In the genomic region with DNA sequence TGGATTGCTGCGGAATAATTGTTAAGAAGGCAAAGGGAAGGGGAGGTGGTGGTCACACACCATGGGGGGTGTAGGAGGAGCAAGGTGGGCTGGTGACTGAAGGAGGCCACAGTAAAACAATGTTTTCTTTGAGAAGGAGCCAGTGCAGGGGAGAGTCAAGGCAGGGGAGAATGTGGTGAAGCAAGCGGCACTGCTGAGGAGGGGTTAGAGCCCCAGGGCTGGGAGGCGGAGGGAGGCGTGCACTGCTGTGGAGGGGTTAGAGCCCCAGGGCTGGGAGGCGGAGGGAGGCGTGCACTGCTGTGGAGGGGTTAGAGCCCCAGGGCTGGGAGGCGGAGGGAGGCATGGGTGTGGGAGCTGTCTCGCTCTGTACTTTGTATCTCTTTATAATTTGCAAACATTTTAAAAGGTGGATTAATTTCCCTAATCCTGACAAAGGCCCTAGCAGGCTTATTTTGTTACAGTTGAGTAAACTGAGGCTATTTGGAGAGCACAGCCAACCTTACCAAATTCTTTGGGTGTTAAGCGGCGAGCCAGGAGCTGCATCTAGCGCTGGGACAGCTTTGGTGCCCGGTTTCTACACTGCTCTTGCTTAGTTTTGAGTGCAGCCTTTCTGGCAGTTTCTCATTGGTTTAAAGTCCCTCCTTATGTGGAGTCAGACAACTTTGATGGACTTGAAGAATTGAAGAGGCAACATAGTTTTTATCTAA, we compare ENCODE assay signal across 1 cellular context.
TF ChIP-seq lines count a peak whose summit lies in the region.

No MANE protein-coding gene starts in this region.

TF ChIP-seq in SK-N-SH treated with all-trans-retinoic acid at 6 μM for 48 hours, 23 proteins besides CTCF, POLR2A, EP300 and RAD21 (continued from another document):
- TF ChIP-seq ZNF8 (CRISPR knock-in tag; IDR thresholded peaks at IDR 0.05) (no peak), ZC3H10 (CRISPR knock-in tag; IDR thresholded peaks at IDR 0.05) (no peak), CSDC2 (CRISPR knock-in tag; IDR thresholded peaks at IDR 0.05) (no peak), ZFP30 (CRISPR knock-in tag; IDR thresholded peaks at IDR 0.05) (no peak), SNAI2 (CRISPR knock-in tag; IDR thresholded peaks at IDR 0.05) (no peak), PPARA (CRISPR knock-in tag; IDR thresholded peaks at IDR 0.05; ENCODE audit: borderline replicate concordance) (no peak), ARNTL (CRISPR knock-in tag; IDR thresholded peaks at IDR 0.05; ENCODE audit: borderline replicate concordance, low read depth) (no peak), GLIS3 (CRISPR knock-in tag; IDR thresholded peaks at IDR 0.05) (no peak), BACH2 (CRISPR knock-in tag; IDR thresholded peaks at IDR 0.05; ENCODE audit: borderline replicate concordance) (no peak), ZFP3 (CRISPR knock-in tag; IDR thresholded peaks at IDR 0.05) (no peak), TCF4 (CRISPR knock-in tag; IDR thresholded peaks at IDR 0.05; ENCODE audit: borderline replicate concordance) (no peak), RARB (CRISPR knock-in tag; IDR thresholded peaks at IDR 0.05) (no peak)
- TF ChIP-seq, protein P1, sequence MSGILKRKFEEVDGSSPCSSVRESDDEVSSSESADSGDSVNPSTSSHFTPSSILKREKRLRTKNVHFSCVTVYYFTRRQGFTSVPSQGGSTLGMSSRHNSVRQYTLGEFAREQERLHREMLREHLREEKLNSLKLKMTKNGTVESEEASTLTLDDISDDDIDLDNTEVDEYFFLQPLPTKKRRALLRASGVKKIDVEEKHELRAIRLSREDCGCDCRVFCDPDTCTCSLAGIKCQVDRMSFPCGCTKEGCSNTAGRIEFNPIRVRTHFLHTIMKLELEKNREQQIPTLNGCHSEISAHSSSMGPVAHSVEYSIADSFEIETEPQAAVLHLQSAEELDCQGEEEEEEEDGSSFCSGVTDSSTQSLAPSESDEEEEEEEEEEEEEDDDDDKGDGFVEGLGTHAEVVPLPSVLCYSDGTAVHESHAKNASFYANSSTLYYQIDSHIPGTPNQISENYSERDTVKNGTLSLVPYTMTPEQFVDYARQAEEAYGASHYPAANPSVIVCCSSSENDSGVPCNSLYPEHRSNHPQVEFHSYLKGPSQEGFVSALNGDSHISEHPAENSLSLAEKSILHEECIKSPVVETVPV (CRISPR knock-in tag; IDR thresholded peaks at IDR 0.05) = no peak
- TF ChIP-seq, protein P2, sequence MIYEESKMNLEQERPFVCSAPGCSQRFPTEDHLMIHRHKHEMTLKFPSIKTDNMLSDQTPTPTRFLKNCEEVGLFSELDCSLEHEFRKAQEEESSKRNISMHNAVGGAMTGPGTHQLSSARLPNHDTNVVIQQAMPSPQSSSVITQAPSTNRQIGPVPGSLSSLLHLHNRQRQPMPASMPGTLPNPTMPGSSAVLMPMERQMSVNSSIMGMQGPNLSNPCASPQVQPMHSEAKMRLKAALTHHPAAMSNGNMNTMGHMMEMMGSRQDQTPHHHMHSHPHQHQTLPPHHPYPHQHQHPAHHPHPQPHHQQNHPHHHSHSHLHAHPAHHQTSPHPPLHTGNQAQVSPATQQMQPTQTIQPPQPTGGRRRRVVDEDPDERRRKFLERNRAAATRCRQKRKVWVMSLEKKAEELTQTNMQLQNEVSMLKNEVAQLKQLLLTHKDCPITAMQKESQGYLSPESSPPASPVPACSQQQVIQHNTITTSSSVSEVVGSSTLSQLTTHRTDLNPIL (CRISPR knock-in tag; IDR thresholded peaks at IDR 0.05; ENCODE audit: low read depth) = no peak
- TF ChIP-seq, protein P3, sequence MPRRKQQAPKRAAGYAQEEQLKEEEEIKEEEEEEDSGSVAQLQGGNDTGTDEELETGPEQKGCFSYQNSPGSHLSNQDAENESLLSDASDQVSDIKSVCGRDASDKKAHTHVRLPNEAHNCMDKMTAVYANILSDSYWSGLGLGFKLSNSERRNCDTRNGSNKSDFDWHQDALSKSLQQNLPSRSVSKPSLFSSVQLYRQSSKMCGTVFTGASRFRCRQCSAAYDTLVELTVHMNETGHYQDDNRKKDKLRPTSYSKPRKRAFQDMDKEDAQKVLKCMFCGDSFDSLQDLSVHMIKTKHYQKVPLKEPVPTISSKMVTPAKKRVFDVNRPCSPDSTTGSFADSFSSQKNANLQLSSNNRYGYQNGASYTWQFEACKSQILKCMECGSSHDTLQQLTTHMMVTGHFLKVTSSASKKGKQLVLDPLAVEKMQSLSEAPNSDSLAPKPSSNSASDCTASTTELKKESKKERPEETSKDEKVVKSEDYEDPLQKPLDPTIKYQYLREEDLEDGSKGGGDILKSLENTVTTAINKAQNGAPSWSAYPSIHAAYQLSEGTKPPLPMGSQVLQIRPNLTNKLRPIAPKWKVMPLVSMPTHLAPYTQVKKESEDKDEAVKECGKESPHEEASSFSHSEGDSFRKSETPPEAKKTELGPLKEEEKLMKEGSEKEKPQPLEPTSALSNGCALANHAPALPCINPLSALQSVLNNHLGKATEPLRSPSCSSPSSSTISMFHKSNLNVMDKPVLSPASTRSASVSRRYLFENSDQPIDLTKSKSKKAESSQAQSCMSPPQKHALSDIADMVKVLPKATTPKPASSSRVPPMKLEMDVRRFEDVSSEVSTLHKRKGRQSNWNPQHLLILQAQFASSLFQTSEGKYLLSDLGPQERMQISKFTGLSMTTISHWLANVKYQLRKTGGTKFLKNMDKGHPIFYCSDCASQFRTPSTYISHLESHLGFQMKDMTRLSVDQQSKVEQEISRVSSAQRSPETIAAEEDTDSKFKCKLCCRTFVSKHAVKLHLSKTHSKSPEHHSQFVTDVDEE (CRISPR knock-in tag; IDR thresholded peaks at IDR 0.05) = no peak
TF ChIP-seq in SK-N-SH treated with all-trans-retinoic acid at 6 μM for 48 hours: peak in this region for 0.
